In the genomic region with DNA sequence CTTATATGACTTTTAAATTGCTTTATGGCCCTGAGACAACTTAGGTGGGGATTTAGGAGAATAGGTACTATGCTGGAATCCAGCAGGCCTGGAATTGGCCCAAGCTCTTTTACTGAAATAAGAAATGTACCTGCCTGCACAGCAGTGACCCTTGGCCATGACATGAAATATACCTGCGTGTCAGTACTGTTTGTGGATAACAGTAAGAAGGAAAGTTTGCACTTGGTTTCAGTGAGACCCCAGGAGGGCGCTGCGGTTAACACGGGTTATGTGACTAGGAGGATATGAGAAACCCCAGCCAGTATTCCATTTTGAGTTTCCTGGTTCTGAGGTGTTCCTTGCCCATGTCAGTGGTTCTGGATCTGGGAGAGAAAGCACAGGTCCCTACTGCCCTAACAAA, we compare ENCODE assay signal across 9 cellular contexts. TPM values are rescaled to one million over a fixed set of nuclear protein-coding genes. Genes with fewer than 3 reads are reported as not detected.
DNase-seq lines count a peak whose midpoint lies in the region; ATAC-seq lines count a peak whose summit lies in the region.
"Had no signal": no experiment of that assay in that cellular context is flagged by ENCODE, and none has a peak within 500 bp of the region (broad histone marks: within the 10 kb centered on the region; RNA-seq: fewer than 3 reads in every experiment).

No MANE protein-coding gene starts in this region.

- H3K27me3 Mint-ChIP-seq in activated CD4-positive, alpha-beta memory T cell treated with anti-CD3 and anti-CD28 coated beads, Interleukin-2, amount 10 ng/mL, durations not matched to agents 7 days and 5 days: no peaks in the 10 kb centered on the region
- H3K27me3 Mint-ChIP-seq in natural killer cell treated with Interleukin-12 subunit alpha and Interleukin-12 subunit beta and Interleukin-15 and Interleukin-18, amount 100 ng/mL, for 72 hours: peaks cover 15 to 29% of the 10 kb centered on the region in 2 donors

- H3K9me3 ChIP-seq in GM23248 (ENCODE audit: low read depth): no peaks in the 10 kb centered on the region

- WGBS in GM23248 (ENCODE audit: low coverage in 1 of 2, low lambda C conversion rate in 2 of 2, missing lambda C conversion rate in 2 of 2), 2 experiments: 78 to 95% methylated on average over 4 of the region's 4 CpGs

- no peaks in the 10 kb centered on the region for H3K36me3 ChIP-seq in GM23248 (ENCODE audit: low read depth)

- H3K9ac ChIP-seq in GM23248: no peak overlapping the region

- H3K79me2 ChIP-seq in GM23248 (ENCODE audit: insufficient read depth): peaks cover 92% of the 10 kb centered on the region

- no peaks in the 10 kb centered on the region; the same call in 1 of the 2 replicates for H4K20me1 ChIP-seq in GM23248 (ENCODE audit: insufficient read depth)

- POLR2A ChIA-PET in activated CD4-positive, alpha-beta memory T cell treated with anti-CD3 and anti-CD28 coated beads, Interleukin-2, amount 10 ng/mL, durations not matched to agents 7 days and 5 days (lab: Charles Lee): interaction anchor here (0.9 to 1.8 kb wide), 5 partner anchors 13 to 124 kb away, joined by 4 to 12 read pairs (median 4); partner anchors contain the start of gene MTMR1

- CTCF ChIA-PET in activated CD4-positive, alpha-beta memory T cell treated with anti-CD3 and anti-CD28 coated beads, Interleukin-2, amount 10 ng/mL, durations not matched to agents 7 days and 5 days (lab: Charles Lee): interaction anchor here (0.8 to 1.2 kb wide), 3 partner anchors 13 to 29 kb away, joined by 3 to 4 read pairs (median 3); no protein-coding TSS in a partner anchor

- no peaks in the 10 kb centered on the region for H3K9me3 Mint-ChIP-seq in activated CD4-positive, alpha-beta memory T cell treated with anti-CD3 and anti-CD28 coated beads, Interleukin-2, amount 10 ng/mL, durations not matched to agents 7 days and 5 days
- H3K9me3 Mint-ChIP-seq in natural killer cell treated with Interleukin-12 subunit alpha and Interleukin-12 subunit beta and Interleukin-15 and Interleukin-18, amount 100 ng/mL, for 72 hours: no peaks in the 10 kb centered on the region
- H3K9me3 Mint-ChIP-seq: HFFc6 had no signal

- H3K4me1 Mint-ChIP-seq in activated CD4-positive, alpha-beta memory T cell treated with anti-CD3 and anti-CD28 coated beads, Interleukin-2, amount 10 ng/mL, durations not matched to agents 7 days and 5 days: peaks cover 79% of the 10 kb centered on the region
- H3K4me1 Mint-ChIP-seq in natural killer cell treated with Interleukin-12 subunit alpha and Interleukin-12 subunit beta and Interleukin-15 and Interleukin-18, amount 100 ng/mL, for 72 hours (ENCODE audit: low read depth in 2 of 2): peaks cover 30 to 77% of the 10 kb centered on the region in 2 donors

- in situ Hi-C loops in GM23248 (cut with MboI): no loop called here

- peaks cover 14% of the 10 kb centered on the region for H3K4me1 ChIP-seq in GM23248 (ENCODE audit: insufficient read depth)

- no peaks in the 10 kb centered on the region for H3K27me3 ChIP-seq in GM23248 (replicated peaks; ENCODE audit: insufficient read depth)

- H3K4me2 ChIP-seq in GM23248 (ENCODE audit: unreplicated experiment): no peak overlapping the region

- H3K9me2 ChIP-seq in GM23248 (ENCODE audit: insufficient read depth): no peaks in the 10 kb centered on the region

- H3K36me3 Mint-ChIP-seq in activated CD4-positive, alpha-beta memory T cell treated with anti-CD3 and anti-CD28 coated beads, Interleukin-2, amount 10 ng/mL, durations not matched to agents 7 days and 5 days (ENCODE audit: low read depth): peaks cover 6% of the 10 kb centered on the region
- no peaks in the 10 kb centered on the region for H3K36me3 Mint-ChIP-seq in natural killer cell treated with Interleukin-12 subunit alpha and Interleukin-12 subunit beta and Interleukin-15 and Interleukin-18, amount 100 ng/mL, for 72 hours

- no peaks in the 10 kb centered on the region for H3F3A ChIP-seq in GM23248 (ENCODE audit: insufficient read depth)

- no peak overlapping the region for H2AFZ ChIP-seq in GM23248

- H3K4me3 Mint-ChIP-seq in activated CD4-positive, alpha-beta memory T cell treated with anti-CD3 and anti-CD28 coated beads, Interleukin-2, amount 10 ng/mL, durations not matched to agents 7 days and 5 days: peak overlapping the region; percentile 85
- H3K4me3 Mint-ChIP-seq in natural killer cell treated with Interleukin-12 subunit alpha and Interleukin-12 subunit beta and Interleukin-15 and Interleukin-18, amount 100 ng/mL, for 72 hours: peak overlapping the region; percentile 54
- H3K4me3 Mint-ChIP-seq: HFFc6 had no signal

- peak; percentile 46 for DNase-seq in activated CD4-positive, alpha-beta memory T cell treated with anti-CD3 and anti-CD28 coated beads, Interleukin-2, amount 10 ng/mL, durations not matched to agents 7 days and 5 days
- peak; percentile 71 for DNase-seq in natural killer cell treated with Interleukin-12 subunit alpha and Interleukin-12 subunit beta and Interleukin-15 and Interleukin-18, amount 100 ng/mL, for 72 hours (ENCODE audit: low spot score)
- DNase-seq in mucosa of gallbladder (ENCODE audit: low spot score): no peak
- DNase-seq in GM23248: no peak
- DNase-seq in midbrain (lab: John Stamatoyannopoulos, UW): no peak
- DNase-seq: HFFc6, islet precursor cell had no signal

- no peak overlapping the region for H3K4me3 ChIP-seq in GM23248

- H3K27ac Mint-ChIP-seq in activated CD4-positive, alpha-beta memory T cell treated with anti-CD3 and anti-CD28 coated beads, Interleukin-2, amount 10 ng/mL, durations not matched to agents 7 days and 5 days: peak overlapping the region; percentile 93
- peak overlapping the region; percentile 68 to 79 for H3K27ac Mint-ChIP-seq in natural killer cell treated with Interleukin-12 subunit alpha and Interleukin-12 subunit beta and Interleukin-15 and Interleukin-18, amount 100 ng/mL, for 72 hours
- H3K27ac Mint-ChIP-seq: HFFc6 had no signal

- no peak overlapping the region for H3K27ac ChIP-seq in GM23248

- ATAC-seq in GM19043 (IDR thresholded peaks at IDR 0.05; ENCODE audit: low read depth, unreplicated experiment) (peak; percentile 59), HG02642 (IDR thresholded peaks at IDR 0.05; ENCODE audit: poor library complexity, unreplicated experiment) (peak; percentile 37)
- peak; percentile 66 to 72 for ATAC-seq in natural killer cell treated with Interleukin-12 subunit alpha and Interleukin-12 subunit beta and Interleukin-15 and Interleukin-18, amount 100 ng/mL, for 72 hours

RNA-seq across cellular contexts. Expression of gene MTM1, which starts 5.3 kb away (rescaled TPM):
- total RNA-seq in activated CD4-positive, alpha-beta memory T cell treated with anti-CD3 and anti-CD28 coated beads, Interleukin-2, amount 10 ng/mL, durations not matched to agents 7 days and 5 days: 10 to 100 TPM; 36.3 to 36.5 TPM
- total RNA-seq in natural killer cell treated with Interleukin-12 subunit alpha and Interleukin-12 subunit beta and Interleukin-15 and Interleukin-18, amount 100 ng/mL, for 72 hours: 10 to 100 TPM in 1 of 2 donors, 1 to 10 TPM in 1; 9.1 to 10.8 TPM
- 15.6 TPM for total RNA-seq in mucosa of gallbladder
- 8.0 and 8.9 TPM in 2 replicates for total RNA-seq in GM23248 (2014; rRNA removed; shearing (Covaris generic))
- polyA plus RNA-seq in GM23248 (2016; fragmentation: Nextera tagmentation; extraction: Ambion mirVana): 8.1 and 8.5 TPM in 2 replicates

Comparison
In these comparisons a context has a peak if more than half of its experiments do, and no peak if none do; other contexts are left out.
1. DNase-seq: peak in activated CD4-positive, alpha-beta memory T cell treated with anti-CD3 and anti-CD28 coated beads, Interleukin-2, amount 10 ng/mL, durations not matched to agents 7 days and 5 days (single experiment) and natural killer cell treated with Interleukin-12 subunit alpha and Interleukin-12 subunit beta and Interleukin-15 and Interleukin-18, amount 100 ng/mL, for 72 hours (single experiment); none in mucosa of gallbladder (single experiment), GM23248 (single experiment) and midbrain (single experiment).
2. Peak in every context shown above with its lines, with median percentiles within 50 percentile points of each other: ATAC-seq.